Comparison of ENCODE assay signal across 9 cellular contexts in the genomic region with DNA sequence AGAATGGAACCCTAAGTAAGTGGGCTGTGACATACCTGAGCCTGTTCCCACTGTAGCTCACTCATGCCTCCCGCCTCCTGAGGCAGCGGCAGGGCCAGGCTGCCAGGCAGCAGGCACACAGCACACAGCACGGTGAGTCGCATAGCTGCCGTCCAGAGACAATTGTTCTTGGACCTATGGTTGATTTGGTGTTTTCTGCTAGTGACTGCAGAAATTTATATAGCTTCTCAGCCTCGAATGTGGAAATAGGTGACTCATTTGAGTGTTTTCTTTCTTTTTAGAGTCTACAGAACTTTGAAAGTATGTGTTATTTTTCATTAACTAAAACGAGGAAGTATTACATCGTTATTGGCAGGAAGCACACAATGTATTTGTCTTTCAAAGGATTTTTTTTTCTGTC. TPM values are rescaled to one million over a fixed set of nuclear protein-coding genes. Genes with fewer than 3 reads are reported as not detected.
DNase-seq lines count a peak whose midpoint lies in the region; ATAC-seq and TF ChIP-seq lines count a peak whose summit lies in the region.
"Had no signal": no experiment of that assay in that cellular context is flagged by ENCODE, and none has a peak within 500 bp of the region (broad histone marks: within the 10 kb centered on the region; RNA-seq: fewer than 3 reads in every experiment).

TSS of gene MMP7 (minus strand) at position 190 of the 400 bp plus-strand sequence. CDS start at position 143, 47 bp downstream.

- no peaks in the 10 kb centered on the region for H3F3A ChIP-seq in Loucy (ENCODE audit: low read depth)

- H3K36me3 ChIP-seq in Loucy (ENCODE audit: insufficient read depth, low read length): no peaks in the 10 kb centered on the region
- H3K36me3 ChIP-seq in stomach: no peaks in the 10 kb centered on the region

- H3K4me3 ChIP-seq in Loucy (ENCODE audit: low read length, poor library complexity, severe bottlenecking): peak within 1 kb of the TSS; percentile 57
- no peak within 1 kb of the TSS for H3K4me3 ChIP-seq in epithelial cell of esophagus (ENCODE audit: low read length)
- H3K4me3 ChIP-seq in skeletal muscle cell (ENCODE audit: low read depth, low read length): no peak within 1 kb of the TSS
- peak within 1 kb of the TSS in 1 of 4 donors; percentile 2 for H3K4me3 ChIP-seq in stomach

- 23 to 49% (median 29%) methylated on average over 8 of the region's 8 CpGs for WGBS in stomach, 5 donors

- TF ChIP-seq EP300 in stomach (IDR thresholded peaks at IDR 0.05): no peak

- H3K9ac ChIP-seq in Loucy (ENCODE audit: low read depth, low read length, poor library complexity, severe bottlenecking): peak within 1 kb of the TSS; percentile 58

- TF ChIP-seq CTCF in Loucy (conservative IDR thresholded peaks at IDR 0.05; ENCODE audit: low read length) (no peak), epithelial cell of esophagus (IDR thresholded peaks at IDR 0.05; ENCODE audit: insufficient read depth, low read depth, low read length, missing control alignments) (no peak), stomach (IDR thresholded peaks at IDR 0.05) (no peak)

- H3K4me1 ChIP-seq in Loucy (ENCODE audit: insufficient read depth, low read length, poor library complexity, severe bottlenecking): peaks cover 27% of the 10 kb centered on the region
- H3K4me1 ChIP-seq in stomach: no peaks in the 10 kb centered on the region

- H3K9me3 ChIP-seq in Loucy (ENCODE audit: insufficient read depth, low read depth, low read length): no peaks in the 10 kb centered on the region
- no peaks in the 10 kb centered on the region for H3K9me3 ChIP-seq in stomach

- DNase-seq in epithelial cell of esophagus (ENCODE audit: low read depth) (peak; percentile 56), skeletal muscle cell (ENCODE audit: low read depth) (peak; percentile 70), Ammon's horn (ENCODE audit: low spot score) (no peak), stomach (no peak), activated gamma-delta T cell treated with Interleukin-2 at 50 U/mL for 16 hours (no peak), NCI-H1930 (lab: John Stamatoyannopoulos, UW) (no peak)
- DNase-seq: NCI-H510A had no signal

- intact Hi-C loops in stomach (cut with DNase I; ENCODE audit: low total_unique reads): no loop called here

- H4K20me1 ChIP-seq in Loucy (ENCODE audit: insufficient read depth, low read length, poor library complexity, severe bottlenecking): no peaks in the 10 kb centered on the region

- H3K79me2 ChIP-seq in Loucy (ENCODE audit: insufficient read depth, low read length): no peaks in the 10 kb centered on the region

- peak within 1 kb of the TSS in 1 of 5 donors; percentile 22 for H3K27ac ChIP-seq in stomach

- peak within 1 kb of the TSS; percentile 96 for H2AFZ ChIP-seq in Loucy (ENCODE audit: low read length)

- no peak for TF ChIP-seq POLR2A in stomach (IDR thresholded peaks at IDR 0.05)

- peak within 1 kb of the TSS; percentile 64 for H3K4me2 ChIP-seq in Loucy (ENCODE audit: low read depth, low read length, poor library complexity, severe bottlenecking)

- peak; percentile 64 for ATAC-seq in GM19463 (IDR thresholded peaks at IDR 0.05; ENCODE audit: unreplicated experiment)

- H3K27me3 ChIP-seq in Loucy (ENCODE audit: insufficient read depth, low read length, poor library complexity, severe bottlenecking): no peaks in the 10 kb centered on the region
- no peaks in the 10 kb centered on the region for H3K27me3 ChIP-seq in stomach

- H3K9me2 ChIP-seq in Loucy (replicated peaks; ENCODE audit: low read depth, low read length): no peaks in the 10 kb centered on the region

RNA-seq across cellular contexts. Expression of gene MMP7, which starts in this region (rescaled TPM):
- 1 to 10 TPM in 2 of 5 donors, under 1 TPM in 1, not detected in 2; 0.37 to 2.0 (median 1.3) TPM for total RNA-seq in stomach
- 10 to 100 TPM in 1 of 3 donors, 1 to 10 TPM in 1, not detected in 1; 2.1 to 45.1 TPM for polyA plus RNA-seq in stomach

Comparison
In these comparisons a context has a peak if more than half of its experiments do, and no peak if none do; other contexts are left out.
1. DNase-seq: peak in epithelial cell of esophagus (single experiment) and skeletal muscle cell (single experiment); none in Ammon's horn (single experiment), stomach (single experiment), activated gamma-delta T cell treated with Interleukin-2 at 50 U/mL for 16 hours (single experiment) and NCI-H1930 (0 of 2).